24 cellular contexts compared by ENCODE assay signal in genomic region chr1:189103956-189104355, GRCh38.
"Had no signal": no experiment of that assay in that cellular context is flagged by ENCODE, and none has a peak within 500 bp of the region (broad histone marks: within the 10 kb centered on the region; RNA-seq: fewer than 3 reads in every experiment).

No MANE protein-coding gene starts in this region.

- DNase-seq: activated CD4-positive, alpha-beta T cell treated with anti-CD3 and anti-CD28 coated beads for 4 hours; activated CD4-positive, alpha-beta T cell treated with anti-CD3 and anti-CD28 coated beads, Interleukin-2, amount 50 U/mL, for 48 hours; activated CD4-positive, CD25-positive, alpha-beta regulatory T cell; activated CD8-positive, alpha-beta memory T cell treated with anti-CD3 and anti-CD28 coated beads, Interleukin-2, amount 50 U/mL, for 48 hours; activated naive CD4-positive, alpha-beta T cell treated with Interleukin-2 at 50 U/mL for 16 hours; activated naive CD8-positive, alpha-beta T cell treated with anti-CD3 and anti-CD28 coated beads, Interleukin-2, amount 10 ng/mL, durations not matched to agents 7 days and 5 days; activated T-cell treated with anti-CD3 and anti-CD28 coated beads, Interleukin-2, amount 50 U/mL, for 4 hours; amygdala; cortex of kidney; endodermal cell; heart right ventricle; left ventricle myocardium inferior; naive thymus-derived CD8-positive, alpha-beta T cell; retina; sigmoid colon; stimulated activated CD4-positive, alpha-beta T cell treated with anti-CD3 and anti-CD28 coated beads, Interleukin-15, amount 100 ng/mL, for 24 hours; stomach; T1000 had no signal

- H3K9me3 ChIP-seq: sigmoid colon, suprapubic skin had no signal

- H3K27me3 ChIP-seq: heart right ventricle, neural progenitor cell, sigmoid colon, stomach, suprapubic skin, tibial nerve had no signal

- H3K4me1 ChIP-seq: heart right ventricle, left ventricle myocardium inferior, neural progenitor cell, sigmoid colon, stomach, suprapubic skin, tibial nerve had no signal

- H2AFZ ChIP-seq: neural progenitor cell had no signal

- H3K4me2 ChIP-seq: neural progenitor cell, smooth muscle cell had no signal

- H3K27ac ChIP-seq: epithelial cell of prostate, heart right ventricle, left ventricle myocardium inferior, neural progenitor cell, sigmoid colon, stomach, suprapubic skin, tibial nerve had no signal

- H3K9ac ChIP-seq: neural progenitor cell had no signal

- ATAC-seq: activated T-cell treated with anti-CD3 and anti-CD28 coated beads, Interleukin-2, amount 50 U/mL, for 4 hours; heart right ventricle; naive thymus-derived CD8-positive, alpha-beta T cell; stimulated activated memory B cell treated with anti-CD40 and anti-IgM and Interleukin-4, amounts not matched to agents 10 μg/mL and 1 μg/mL and 100 μg/mL, for 72 hours had no signal

- H3K36me3 ChIP-seq: heart right ventricle, left ventricle myocardium inferior, neural progenitor cell, sigmoid colon, stomach, suprapubic skin, tibial nerve had no signal

- H3K4me3 ChIP-seq: heart right ventricle, left ventricle myocardium inferior, neural progenitor cell, sigmoid colon, smooth muscle cell, stomach, suprapubic skin, tibial nerve had no signal
